Comparison of ENCODE assay signal across 2 cellular contexts in genomic region chr19:1936430-1936829, GRCh38.
TF ChIP-seq lines count a peak whose summit lies in the region.

No MANE protein-coding gene starts in this region.

TF ChIP-seq in HepG2, 621 proteins besides CTCF, POLR2A, EP300 and RAD21:
- TF ChIP-seq FOXA1 (IDR thresholded peaks at IDR 0.05) (no peak), FOXA1 (CRISPR knock-in tag; IDR thresholded peaks at IDR 0.05) (no peak), ETV6 (CRISPR knock-in tag; conservative IDR thresholded peaks at IDR 0.05) (no peak), ATF6 (CRISPR knock-in tag; conservative IDR thresholded peaks at IDR 0.05) (no peak), NR2F1 (CRISPR knock-in tag; IDR thresholded peaks at IDR 0.05) (no peak), ZNF580 (CRISPR knock-in tag; IDR thresholded peaks at IDR 0.05; ENCODE audit: borderline replicate concordance, low read depth) (no peak), RAD51 (IDR thresholded peaks at IDR 0.05; ENCODE audit: borderline replicate concordance) (0 out of 2 replicates have a peak, but pooled peaks have one; percentile 26), PRDM10 (CRISPR knock-in tag; IDR thresholded peaks at IDR 0.05; ENCODE audit: low read depth) (no peak), NFATC3 (CRISPR knock-in tag; IDR thresholded peaks at IDR 0.05) (no peak), NFIB (CRISPR knock-in tag; IDR thresholded peaks at IDR 0.05; ENCODE audit: borderline replicate concordance) (no peak), KLF12 (CRISPR knock-in tag; IDR thresholded peaks at IDR 0.05; ENCODE audit: borderline replicate concordance) (no peak), NBN (conservative IDR thresholded peaks at IDR 0.05) (0 out of 2 replicates have a peak, but pooled peaks have one; percentile 36), ZNF136 (CRISPR knock-in tag; IDR thresholded peaks at IDR 0.05; ENCODE audit: low read depth) (no peak), RBAK (CRISPR knock-in tag; IDR thresholded peaks at IDR 0.05) (no peak), NFKBIZ (CRISPR knock-in tag; IDR thresholded peaks at IDR 0.05) (no peak)
- TF ChIP-seq, protein P1, sequence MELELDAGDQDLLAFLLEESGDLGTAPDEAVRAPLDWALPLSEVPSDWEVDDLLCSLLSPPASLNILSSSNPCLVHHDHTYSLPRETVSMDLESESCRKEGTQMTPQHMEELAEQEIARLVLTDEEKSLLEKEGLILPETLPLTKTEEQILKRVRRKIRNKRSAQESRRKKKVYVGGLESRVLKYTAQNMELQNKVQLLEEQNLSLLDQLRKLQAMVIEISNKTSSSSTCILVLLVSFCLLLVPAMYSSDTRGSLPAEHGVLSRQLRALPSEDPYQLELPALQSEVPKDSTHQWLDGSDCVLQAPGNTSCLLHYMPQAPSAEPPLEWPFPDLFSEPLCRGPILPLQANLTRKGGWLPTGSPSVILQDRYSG (CRISPR knock-in tag; IDR thresholded peaks at IDR 0.05): no peak
- TF ChIP-seq, protein P2, sequence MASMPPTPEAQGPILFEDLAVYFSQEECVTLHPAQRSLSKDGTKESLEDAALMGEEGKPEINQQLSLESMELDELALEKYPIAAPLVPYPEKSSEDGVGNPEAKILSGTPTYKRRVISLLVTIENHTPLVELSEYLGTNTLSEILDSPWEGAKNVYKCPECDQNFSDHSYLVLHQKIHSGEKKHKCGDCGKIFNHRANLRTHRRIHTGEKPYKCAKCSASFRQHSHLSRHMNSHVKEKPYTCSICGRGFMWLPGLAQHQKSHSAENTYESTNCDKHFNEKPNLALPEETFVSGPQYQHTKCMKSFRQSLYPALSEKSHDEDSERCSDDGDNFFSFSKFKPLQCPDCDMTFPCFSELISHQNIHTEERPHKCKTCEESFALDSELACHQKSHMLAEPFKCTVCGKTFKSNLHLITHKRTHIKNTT (CRISPR knock-in tag; IDR thresholded peaks at IDR 0.05): no peak
- TF ChIP-seq, protein P3, sequence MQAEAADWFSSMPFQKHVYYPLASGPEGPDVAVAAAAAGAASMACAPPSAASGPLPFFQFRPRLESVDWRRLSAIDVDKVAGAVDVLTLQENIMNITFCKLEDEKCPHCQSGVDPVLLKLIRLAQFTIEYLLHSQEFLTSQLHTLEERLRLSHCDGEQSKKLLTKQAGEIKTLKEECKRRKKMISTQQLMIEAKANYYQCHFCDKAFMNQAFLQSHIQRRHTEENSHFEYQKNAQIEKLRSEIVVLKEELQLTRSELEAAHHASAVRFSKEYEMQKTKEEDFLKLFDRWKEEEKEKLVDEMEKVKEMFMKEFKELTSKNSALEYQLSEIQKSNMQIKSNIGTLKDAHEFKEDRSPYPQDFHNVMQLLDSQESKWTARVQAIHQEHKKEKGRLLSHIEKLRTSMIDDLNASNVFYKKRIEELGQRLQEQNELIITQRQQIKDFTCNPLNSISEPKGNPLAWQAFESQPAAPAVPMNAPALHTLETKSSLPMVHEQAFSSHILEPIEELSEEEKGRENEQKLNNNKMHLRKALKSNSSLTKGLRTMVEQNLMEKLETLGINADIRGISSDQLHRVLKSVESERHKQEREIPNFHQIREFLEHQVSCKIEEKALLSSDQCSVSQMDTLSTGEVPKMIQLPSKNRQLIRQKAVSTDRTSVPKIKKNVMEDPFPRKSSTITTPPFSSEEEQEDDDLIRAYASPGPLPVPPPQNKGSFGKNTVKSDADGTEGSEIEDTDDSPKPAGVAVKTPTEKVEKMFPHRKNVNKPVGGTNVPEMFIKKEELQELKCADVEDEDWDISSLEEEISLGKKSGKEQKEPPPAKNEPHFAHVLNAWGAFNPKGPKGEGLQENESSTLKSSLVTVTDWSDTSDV (CRISPR knock-in tag; IDR thresholded peaks at IDR 0.05): no peak

TF ChIP-seq in GM23338, 12 proteins besides CTCF, POLR2A, EP300 and RAD21:
- no peak for TF ChIP-seq POLR2AphosphoS5 (IDR thresholded peaks at IDR 0.05; ENCODE audit: low read depth)
